In the genomic region with DNA sequence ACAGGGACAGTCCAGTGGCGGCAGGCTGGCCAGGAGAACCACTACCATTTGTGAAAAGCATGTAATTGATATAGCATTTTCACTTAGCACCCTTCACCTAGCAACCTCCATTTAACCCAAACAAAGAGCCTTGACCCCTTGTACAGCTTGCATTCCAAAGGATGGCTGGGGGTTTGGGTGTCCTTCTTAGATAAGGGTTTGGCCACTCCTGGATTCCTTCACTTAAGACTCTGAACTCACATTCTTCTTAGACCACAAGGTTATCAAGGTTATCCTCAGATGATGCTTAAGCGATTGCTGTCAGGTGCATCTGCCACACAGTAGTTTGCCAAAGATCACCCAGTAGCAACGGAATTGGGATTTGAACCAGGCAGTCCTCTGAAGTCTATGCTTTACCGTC, we compare ENCODE assay signal across 27 cellular contexts.
"Had no signal": no experiment of that assay in that cellular context is flagged by ENCODE, and none has a peak within 500 bp of the region (broad histone marks: within the 10 kb centered on the region; RNA-seq: fewer than 3 reads in every experiment).

No MANE protein-coding gene starts in this region.

- H3K4me1 Mint-ChIP-seq: activated T-helper 17 cell treated with anti-CD3 and anti-CD28 coated beads, Interleukin-2, amount 50 U/mL, for 72 hours; central memory CD8-positive, alpha-beta T cell; naive B cell had no signal

- H3K36me3 ChIP-seq: esophagus squamous epithelium, heart right ventricle, pancreas, spleen, suprapubic skin, tibial artery had no signal

- H3K27ac Mint-ChIP-seq: activated CD4-positive, alpha-beta T cell treated with anti-CD3 and anti-CD28 coated beads, Interleukin-2, amount 10 ng/mL, durations not matched to agents 7 days and 5 days; activated CD8-positive, alpha-beta T cell treated with anti-CD3 and anti-CD28 coated beads for 36 hours; activated naive CD8-positive, alpha-beta T cell; activated T-helper 17 cell treated with anti-CD3 and anti-CD28 coated beads, Interleukin-2, amount 50 U/mL, for 72 hours; dendritic cell treated with granulocyte-macrophage colony-stimulating factor and Interleukin-4, amounts not matched to agents 40 ng/mL and 50 ng/mL, for 4 days; mesothelial cell of epicardium; naive B cell; nephron progenitor cell had no signal

- H3K27me3 Mint-ChIP-seq: activated CD8-positive, alpha-beta T cell treated with anti-CD3 and anti-CD28 coated beads for 36 hours; activated naive CD8-positive, alpha-beta T cell had no signal

- H3K36me3 Mint-ChIP-seq: activated naive CD8-positive, alpha-beta T cell; mesothelial cell of epicardium; naive B cell had no signal

- H3K4me3 Mint-ChIP-seq: activated CD4-positive, alpha-beta T cell treated with anti-CD3 and anti-CD28 coated beads, Interleukin-2, amount 10 ng/mL, durations not matched to agents 7 days and 5 days; activated CD8-positive, alpha-beta T cell treated with anti-CD3 and anti-CD28 coated beads for 36 hours; activated naive CD8-positive, alpha-beta T cell; activated T-cell treated with anti-CD3 and anti-CD28 coated beads, Interleukin-2, amount 50 U/mL, for 4 hours; activated T-helper 17 cell treated with anti-CD3 and anti-CD28 coated beads, Interleukin-2, amount 50 U/mL, for 72 hours; central memory CD8-positive, alpha-beta T cell; dendritic cell treated with granulocyte-macrophage colony-stimulating factor and Interleukin-4, amounts not matched to agents 40 ng/mL and 50 ng/mL, for 4 days; mesothelial cell of epicardium; naive B cell; nephron progenitor cell had no signal

- H3K27me3 ChIP-seq: esophagus squamous epithelium, heart right ventricle, pancreas, spleen, suprapubic skin, tibial artery had no signal

- H3K9me3 ChIP-seq: esophagus squamous epithelium, heart right ventricle, pancreas, psoas muscle, spleen, suprapubic skin, tibial artery had no signal

- H3K4me3 ChIP-seq: esophagus squamous epithelium, heart right ventricle, pancreas, psoas muscle, spleen, suprapubic skin, tibial artery had no signal

- H3K9me3 Mint-ChIP-seq: activated CD4-positive, alpha-beta T cell treated with anti-CD3 and anti-CD28 coated beads, Interleukin-2, amount 10 ng/mL, durations not matched to agents 7 days and 5 days; activated CD8-positive, alpha-beta T cell treated with anti-CD3 and anti-CD28 coated beads for 36 hours; activated T-cell treated with anti-CD3 and anti-CD28 coated beads, Interleukin-2, amount 50 U/mL, for 4 hours; activated T-helper 17 cell treated with anti-CD3 and anti-CD28 coated beads, Interleukin-2, amount 50 U/mL, for 72 hours; central memory CD8-positive, alpha-beta T cell; dendritic cell treated with granulocyte-macrophage colony-stimulating factor and Interleukin-4, amounts not matched to agents 40 ng/mL and 50 ng/mL, for 4 days; mesothelial cell of epicardium; naive B cell; nephron progenitor cell had no signal

- H3K27ac ChIP-seq: epithelial cell of prostate, esophagus squamous epithelium, heart right ventricle, pancreas, psoas muscle, spleen, suprapubic skin, tibial artery had no signal

- DNase-seq: activated CD4-positive, alpha-beta T cell treated with anti-CD3 and anti-CD28 coated beads, Interleukin-2, amount 10 ng/mL, durations not matched to agents 7 days and 5 days; activated CD4-positive, CD25-positive, alpha-beta regulatory T cell treated with anti-CD3 and anti-CD28 coated beads, Interleukin-2, amount 50 U/mL, for 72 hours; activated CD8-positive, alpha-beta T cell treated with anti-CD3 and anti-CD28 coated beads for 36 hours; activated naive CD4-positive, alpha-beta T cell; activated T-cell treated with anti-CD3 and anti-CD28 coated beads, Interleukin-2, amount 50 U/mL, for 4 hours; anterior cingulate cortex; effector CD4-positive, alpha-beta T cell; esophagus squamous epithelium; foreskin melanocyte; heart right ventricle; mammary epithelial cell; naive B cell; nephron progenitor cell; nucleus accumbens; pancreas; psoas muscle; spleen; stimulated activated naive CD4-positive, alpha-beta T cell; T-helper 2 cell; tibial artery had no signal

- H3K4me1 ChIP-seq: esophagus squamous epithelium, heart right ventricle, pancreas, psoas muscle, spleen, suprapubic skin, tibial artery had no signal

- ATAC-seq: activated CD8-positive, alpha-beta T cell treated with anti-CD3 and anti-CD28 coated beads for 36 hours; activated T-cell treated with anti-CD3 and anti-CD28 coated beads, Interleukin-2, amount 50 U/mL, for 4 hours; activated T-helper 17 cell treated with anti-CD3 and anti-CD28 coated beads, Interleukin-2, amount 50 U/mL, for 72 hours; heart right ventricle; pancreas; psoas muscle had no signal
